ENCODE assay signal across 1 cellular context in the genomic region with DNA sequence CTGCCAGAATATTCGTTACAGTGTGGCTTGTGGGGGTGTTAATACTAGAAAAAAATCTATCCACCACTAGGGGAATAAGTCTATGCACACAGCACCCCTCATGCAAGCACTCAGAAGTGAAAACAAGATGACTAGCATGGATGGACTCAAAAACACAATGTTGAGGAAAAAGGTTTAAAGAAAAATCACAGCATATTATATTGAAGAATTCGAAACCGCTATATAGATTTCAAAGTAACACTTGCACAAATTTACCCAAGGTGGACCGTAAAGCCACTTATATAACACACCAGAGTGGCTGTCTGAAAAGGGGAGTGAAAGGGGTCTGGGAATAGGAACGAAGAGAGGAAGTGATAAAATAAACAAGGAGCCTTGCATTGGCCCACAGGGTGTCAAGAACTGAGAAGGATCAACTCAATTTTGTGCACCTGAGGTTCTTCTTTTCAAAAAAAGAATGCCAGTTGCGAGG.
TF ChIP-seq lines count a peak whose summit lies in the region.

No MANE protein-coding gene starts in this region.

TF ChIP-seq in GM12878, 131 proteins besides CTCF, POLR2A, EP300 and RAD21:
- TF ChIP-seq, protein P1, sequence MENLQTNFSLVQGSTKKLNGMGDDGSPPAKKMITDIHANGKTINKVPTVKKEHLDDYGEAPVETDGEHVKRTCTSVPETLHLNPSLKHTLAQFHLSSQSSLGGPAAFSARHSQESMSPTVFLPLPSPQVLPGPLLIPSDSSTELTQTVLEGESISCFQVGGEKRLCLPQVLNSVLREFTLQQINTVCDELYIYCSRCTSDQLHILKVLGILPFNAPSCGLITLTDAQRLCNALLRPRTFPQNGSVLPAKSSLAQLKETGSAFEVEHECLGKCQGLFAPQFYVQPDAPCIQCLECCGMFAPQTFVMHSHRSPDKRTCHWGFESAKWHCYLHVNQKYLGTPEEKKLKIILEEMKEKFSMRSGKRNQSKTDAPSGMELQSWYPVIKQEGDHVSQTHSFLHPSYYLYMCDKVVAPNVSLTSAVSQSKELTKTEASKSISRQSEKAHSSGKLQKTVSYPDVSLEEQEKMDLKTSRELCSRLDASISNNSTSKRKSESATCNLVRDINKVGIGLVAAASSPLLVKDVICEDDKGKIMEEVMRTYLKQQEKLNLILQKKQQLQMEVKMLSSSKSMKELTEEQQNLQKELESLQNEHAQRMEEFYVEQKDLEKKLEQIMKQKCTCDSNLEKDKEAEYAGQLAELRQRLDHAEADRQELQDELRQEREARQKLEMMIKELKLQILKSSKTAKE (IDR thresholded peaks at IDR 0.05; ENCODE audit: low read depth, poor library complexity, severe bottlenecking): peak; percentile 38
- 0 out of 2 replicates have a peak, but pooled peaks have one; percentile 6 for TF ChIP-seq ZNF384 (IDR thresholded peaks at IDR 0.05; ENCODE audit: borderline replicate concordance, low read depth, low read length)
- no peak for TF ChIP-seq IRF4 (IDR thresholded peaks at IDR 0.05; ENCODE audit: low read depth, low read length)
- TF ChIP-seq CREB1 (IDR thresholded peaks at IDR 0.05; ENCODE audit: low read depth): no peak
- peak; percentile 75; the same call in 1 of the 2 replicates for TF ChIP-seq SMARCA5 (IDR thresholded peaks at IDR 0.05)
- TF ChIP-seq SIN3A (IDR thresholded peaks at IDR 0.05; ENCODE audit: low read depth, low read length): no peak
- TF ChIP-seq, protein P2, sequence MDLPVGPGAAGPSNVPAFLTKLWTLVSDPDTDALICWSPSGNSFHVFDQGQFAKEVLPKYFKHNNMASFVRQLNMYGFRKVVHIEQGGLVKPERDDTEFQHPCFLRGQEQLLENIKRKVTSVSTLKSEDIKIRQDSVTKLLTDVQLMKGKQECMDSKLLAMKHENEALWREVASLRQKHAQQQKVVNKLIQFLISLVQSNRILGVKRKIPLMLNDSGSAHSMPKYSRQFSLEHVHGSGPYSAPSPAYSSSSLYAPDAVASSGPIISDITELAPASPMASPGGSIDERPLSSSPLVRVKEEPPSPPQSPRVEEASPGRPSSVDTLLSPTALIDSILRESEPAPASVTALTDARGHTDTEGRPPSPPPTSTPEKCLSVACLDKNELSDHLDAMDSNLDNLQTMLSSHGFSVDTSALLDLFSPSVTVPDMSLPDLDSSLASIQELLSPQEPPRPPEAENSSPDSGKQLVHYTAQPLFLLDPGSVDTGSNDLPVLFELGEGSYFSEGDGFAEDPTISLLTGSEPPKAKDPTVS (IDR thresholded peaks at IDR 0.05; ENCODE audit: low read depth, low read length): no peak
- peak; percentile 54; the same call in 1 of the 2 replicates for TF ChIP-seq MXI1 (IDR thresholded peaks at IDR 0.05; ENCODE audit: low read depth, low read length)
- TF ChIP-seq, protein P3, sequence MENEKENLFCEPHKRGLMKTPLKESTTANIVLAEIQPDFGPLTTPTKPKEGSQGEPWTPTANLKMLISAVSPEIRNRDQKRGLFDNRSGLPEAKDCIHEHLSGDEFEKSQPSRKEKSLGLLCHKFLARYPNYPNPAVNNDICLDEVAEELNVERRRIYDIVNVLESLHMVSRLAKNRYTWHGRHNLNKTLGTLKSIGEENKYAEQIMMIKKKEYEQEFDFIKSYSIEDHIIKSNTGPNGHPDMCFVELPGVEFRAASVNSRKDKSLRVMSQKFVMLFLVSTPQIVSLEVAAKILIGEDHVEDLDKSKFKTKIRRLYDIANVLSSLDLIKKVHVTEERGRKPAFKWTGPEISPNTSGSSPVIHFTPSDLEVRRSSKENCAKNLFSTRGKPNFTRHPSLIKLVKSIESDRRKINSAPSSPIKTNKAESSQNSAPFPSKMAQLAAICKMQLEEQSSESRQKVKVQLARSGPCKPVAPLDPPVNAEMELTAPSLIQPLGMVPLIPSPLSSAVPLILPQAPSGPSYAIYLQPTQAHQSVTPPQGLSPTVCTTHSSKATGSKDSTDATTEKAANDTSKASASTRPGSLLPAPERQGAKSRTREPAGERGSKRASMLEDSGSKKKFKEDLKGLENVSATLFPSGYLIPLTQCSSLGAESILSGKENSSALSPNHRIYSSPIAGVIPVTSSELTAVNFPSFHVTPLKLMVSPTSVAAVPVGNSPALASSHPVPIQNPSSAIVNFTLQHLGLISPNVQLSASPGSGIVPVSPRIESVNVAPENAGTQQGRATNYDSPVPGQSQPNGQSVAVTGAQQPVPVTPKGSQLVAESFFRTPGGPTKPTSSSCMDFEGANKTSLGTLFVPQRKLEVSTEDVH (IDR thresholded peaks at IDR 0.05; ENCODE audit: low read depth, partially characterized antibody): no peak
TF ChIP-seq in GM12878: peak in this region for 4.
